8 cellular contexts compared by ENCODE assay signal in the genomic region with DNA sequence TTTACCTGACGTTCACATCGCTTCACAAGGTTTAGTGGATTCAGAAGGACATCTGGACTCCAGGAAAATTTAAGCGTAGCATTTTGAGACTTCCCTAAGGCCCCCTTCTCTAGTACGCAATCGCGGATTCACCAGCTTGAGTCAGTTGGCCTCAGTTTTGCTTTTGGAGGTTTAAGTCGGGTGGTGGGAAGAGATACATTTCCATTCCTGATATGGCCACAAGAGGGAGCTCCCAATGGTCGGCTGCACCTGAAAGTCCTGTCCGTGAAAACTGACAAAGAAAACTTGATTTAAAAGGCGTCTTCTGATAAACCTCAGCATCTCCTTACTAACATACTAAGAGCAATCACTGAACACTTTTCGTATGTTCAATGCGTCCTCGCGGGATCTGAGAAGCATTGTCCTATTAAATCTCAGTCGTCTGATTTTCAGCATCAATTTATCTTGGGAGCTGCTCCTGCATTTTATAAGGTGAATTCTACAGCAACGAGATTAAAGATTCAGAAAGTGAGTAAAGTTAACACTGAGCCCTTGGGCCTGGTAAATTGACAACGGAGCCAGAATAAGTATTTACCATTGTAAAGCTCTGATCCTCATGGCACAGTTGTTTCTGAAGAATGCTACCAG. TPM values are rescaled to one million over a fixed set of nuclear protein-coding genes. Genes with fewer than 3 reads are reported as not detected.
DNase-seq lines count a peak whose midpoint lies in the region; ATAC-seq, FAIRE-seq and TF ChIP-seq lines count a peak whose summit lies in the region.

No MANE protein-coding gene starts in this region.

- H3K9me3 Mint-ChIP-seq in mesothelial cell of epicardium, result no peaks in the 10 kb centered on the region

- no peaks in the 10 kb centered on the region; a peak in 1 of 7 replicates for H3K27me3 ChIP-seq in H1 (replicated peaks in 1 of 4; ENCODE audit: control insufficient read depth in 3 of 4, extremely low read depth in 1 of 4, insufficient read depth in 3 of 4, low read length in 3 of 4)

- no peak overlapping the region for H2BK15ac ChIP-seq in H1 (ENCODE audit: low read length)

- H3K4ac ChIP-seq in H1 (replicated peaks; ENCODE audit: insufficient read length, low read depth, low read length), result no peak overlapping the region

- peak; percentile 61 to 92 (median 77) for TF ChIP-seq CTCF in H1 (IDR thresholded peaks at IDR 0.05; ENCODE audit: control extremely low read depth in 1 of 3, insufficient read depth in 1 of 3, low read depth in 1 of 3, low read length in 3 of 3)
- peak; percentile 97 for TF ChIP-seq CTCF in mesothelial cell of epicardium (IDR thresholded peaks at IDR 0.05; ENCODE audit: unreplicated experiment)

- no peak overlapping the region for H3K27ac ChIP-seq in H1 (ENCODE audit: low read depth, low read length)

- H2AK5ac ChIP-seq in H1 (ENCODE audit: low read depth, low read length), result no peak overlapping the region

- no peak overlapping the region for H2BK5ac ChIP-seq in H1 (ENCODE audit: low read depth, low read length)

- no peak for TF ChIP-seq POLR2A in H1 (IDR thresholded peaks at IDR 0.05; ENCODE audit: control extremely low read depth in 1 of 2, low read depth in 2 of 2, low read length in 2 of 2)

- peaks cover 0 to 5% (median 0%) of the 10 kb centered on the region in 4 experiments; a peak in 3 of 7 replicates for H3K4me1 ChIP-seq in H1 (replicated peaks in 1 of 4; ENCODE audit: control insufficient read depth in 3 of 4, insufficient read depth in 4 of 4, low read length in 3 of 4)

- peak; percentile 96 for FAIRE-seq in H1 (lab: Jason Lieb, UNC)

- TF ChIP-seq RAD21 in H1 (IDR thresholded peaks at IDR 0.05 in 1 of 2, conservative IDR thresholded peaks at IDR 0.05 in 1 of 2; ENCODE audit: low read depth in 2 of 2, low read length in 2 of 2), result peak; percentile 71 to 78

- DNase-seq in GM03348 (ENCODE audit: low spot score), result peak; percentile 83
- DNase-seq in NCI-H345 treated with DMSO at 0.1 percent for 48 hours (lab: John Stamatoyannopoulos, UW; ENCODE audit: unreplicated experiment), result peak; percentile 2
- DNase-seq in activated CD4-positive, alpha-beta T cell treated with anti-CD3 and anti-CD28 coated beads, Interleukin-2, amount 50 U/mL, for 4 hours, result peak; percentile 22 to 32
- DNase-seq in H1 (ENCODE audit: low read depth in 1 of 2, low spot score in 2 of 2), result peak; percentile 41 to 67
- DNase-seq in mesothelial cell of epicardium (ENCODE audit: low spot score in 2 of 2, unreplicated experiment in 2 of 2), result peak in 1 of 2 experiments; percentile 59
- peak; percentile 9 for DNase-seq in stimulated activated CD8-positive, alpha-beta memory T cell treated with anti-CD3 and anti-CD28 coated beads, Interleukin-4, amount 100 ng/mL, for 24 hours (ENCODE audit: low read depth)

- no peak overlapping the region for H4K8ac ChIP-seq in H1 (ENCODE audit: extremely low read depth, insufficient read depth, low read length)

- ATAC-seq in HG02852 (IDR thresholded peaks at IDR 0.05; ENCODE audit: unreplicated experiment), result peak; percentile 62
- no peak for ATAC-seq in GM21381 (IDR thresholded peaks at IDR 0.05; ENCODE audit: unreplicated experiment)

- peaks cover 5% of the 10 kb centered on the region for H3K4me1 Mint-ChIP-seq in mesothelial cell of epicardium

- H3K79me2 ChIP-seq in H1 (ENCODE audit: control insufficient read depth in 1 of 2, insufficient read depth in 2 of 2, low read length in 2 of 2), result no peaks in the 10 kb centered on the region

- peaks cover 31% of the 10 kb centered on the region for H3K27me3 Mint-ChIP-seq in mesothelial cell of epicardium (ENCODE audit: low read depth)

- H3K4me2 ChIP-seq in H1 (ENCODE audit: insufficient read depth in 1 of 2, low read depth in 2 of 2, low read length in 2 of 2), result peak overlapping the region in 1 of 2 experiments; percentile 36; a peak in 2 of 4 replicates

- no peak overlapping the region for H2BK120ac ChIP-seq in H1 (replicated peaks; ENCODE audit: low read depth, low read length)

- H2AFZ ChIP-seq in H1 (ENCODE audit: low read length), result peak overlapping the region; percentile 28; the same call in 1 of the 2 replicates

- no peak overlapping the region for H3K23ac ChIP-seq in H1 (ENCODE audit: insufficient read length)

- no peak for TF ChIP-seq EP300 in H1 (IDR thresholded peaks at IDR 0.05; ENCODE audit: borderline replicate concordance in 1 of 2, low read depth in 2 of 2, low read length in 2 of 2)

- H3K4me3 ChIP-seq in H1 (ENCODE audit: extremely low read depth in 1 of 4, insufficient read depth in 2 of 4, low read depth in 3 of 4, low read length in 4 of 4), result no peak overlapping the region; a peak in 1 of 8 replicates

- H3K79me1 ChIP-seq in H1 (ENCODE audit: low read depth, low read length), result no peaks in the 10 kb centered on the region

- H4K91ac ChIP-seq in H1 (replicated peaks; ENCODE audit: insufficient read length, low read length), result no peak overlapping the region

- H3K9ac ChIP-seq in H1 (replicated peaks in 1 of 4; ENCODE audit: extremely low read depth in 1 of 4, low read depth in 3 of 4, low read length in 3 of 4), result no peak overlapping the region

- no peak overlapping the region for H2BK20ac ChIP-seq in H1 (ENCODE audit: low read length)

- H3K4me3 Mint-ChIP-seq in mesothelial cell of epicardium, result peak overlapping the region; percentile 16

- no peaks in the 10 kb centered on the region for H3K9me3 ChIP-seq in H1 (ENCODE audit: insufficient read depth in 2 of 2, low read depth in 1 of 2, low read length in 1 of 2)

- H3K23me2 ChIP-seq in H1 (ENCODE audit: low read depth, low read length), result no peaks in the 10 kb centered on the region; the same call in 1 of the 2 replicates

- no peak overlapping the region for H3K14ac ChIP-seq in H1 (ENCODE audit: insufficient read length)

- no peaks in the 10 kb centered on the region for H4K20me1 ChIP-seq in H1 (replicated peaks in 1 of 2; ENCODE audit: control insufficient read depth in 1 of 2, insufficient read depth in 2 of 2, low read length in 2 of 2)

- no peaks in the 10 kb centered on the region for H3K36me3 Mint-ChIP-seq in mesothelial cell of epicardium

- no peak overlapping the region for H3K27ac Mint-ChIP-seq in mesothelial cell of epicardium

- no peak overlapping the region for H3K56ac ChIP-seq in H1 (replicated peaks; ENCODE audit: insufficient read length, low read depth, low read length)

- no peak overlapping the region for H4K5ac ChIP-seq in H1 (ENCODE audit: insufficient read length, low read depth, low read length)

- CTCF ChIA-PET in H1 (lab: Charles Lee; ENCODE audit: partially characterized antibody), result interaction anchor here (0.6 to 3.2 kb wide), 78 partner anchors 9 to 512 kb away, joined by 3 to 18 read pairs (median 4); a partner anchor contains a TSS

- H3K36me3 ChIP-seq in H1 (ENCODE audit: control insufficient read depth in 2 of 4, insufficient read depth in 4 of 4, low read length in 3 of 4), result no peaks in the 10 kb centered on the region

- no peak overlapping the region for H3K18ac ChIP-seq in H1 (ENCODE audit: extremely low read depth, low read length)

- POLR2A ChIA-PET in H1 (lab: Charles Lee; ENCODE audit: partially characterized antibody), result interaction anchor here (0.8 to 1.3 kb wide), 4 partner anchors 57 to 509 kb away, joined by 3 read pairs; a partner anchor contains a TSS

- H2BK12ac ChIP-seq in H1 (ENCODE audit: low read depth, low read length), result no peak overlapping the region

- WGBS in H1 (ENCODE audit: extremely low coverage in 1 of 2, insufficient coverage in 1 of 2, insufficient read length in 1 of 2, insufficient replicate concordance in 2 of 2, low coverage in 1 of 2, low lambda C conversion rate in 2 of 2, missing lambda C conversion rate in 1 of 2), 2 experiments, result 35% methylated on average over 17 of the region's 17 CpGs; no CpG with 5 or more reads in 1 of the 2 experiments

TF ChIP-seq in H1, 55 proteins besides CTCF, POLR2A, EP300 and RAD21:
- TF ChIP-seq NRF1 (IDR thresholded peaks at IDR 0.05; ENCODE audit: low read depth, low read length), result no peak
- TF ChIP-seq, protein P1, sequence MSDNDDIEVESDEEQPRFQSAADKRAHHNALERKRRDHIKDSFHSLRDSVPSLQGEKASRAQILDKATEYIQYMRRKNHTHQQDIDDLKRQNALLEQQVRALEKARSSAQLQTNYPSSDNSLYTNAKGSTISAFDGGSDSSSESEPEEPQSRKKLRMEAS (IDR thresholded peaks at IDR 0.05), result no peak
- TF ChIP-seq POLR2AphosphoS5 (IDR thresholded peaks at IDR 0.05; ENCODE audit: low read depth, low read length), result no peak
- TF ChIP-seq CHD2 (IDR thresholded peaks at IDR 0.05; ENCODE audit: low read length), result no peak
- TF ChIP-seq RBBP5 (IDR thresholded peaks at IDR 0.05; ENCODE audit: borderline replicate concordance, low read depth, low read length), result no peak
- no peak for TF ChIP-seq NANOG (IDR thresholded peaks at IDR 0.05; ENCODE audit: insufficient read depth, low read depth, low read length, poor library complexity, severe bottlenecking)
- 0 out of 2 replicates have a peak, but pooled peaks have one; percentile 29 for TF ChIP-seq YY1 (IDR thresholded peaks at IDR 0.05; ENCODE audit: low read depth, low read length)
- no peak for TF ChIP-seq EZH2 (IDR thresholded peaks at IDR 0.05; ENCODE audit: low read depth, low read length, severe bottlenecking)

RNA-seq across cellular contexts. Expression of a gene that starts 50.6 kb away (rescaled TPM):
- 4.0 and 4.8 TPM in 2 replicates for total RNA-seq in H1 (2021; fragmentation: NEBNext Ultra II Directional; extraction: Animal tissue kit (Norgen Biotek cat#: 25700))
- 1.4 and 2.3 TPM in 2 replicates for polyA plus RNA-seq in H1 (2011; rRNA removed)
- polyA plus RNA-seq in H1 (2011; cell fraction: cytosol; rRNA removed), result 2.5 TPM
- 1.4 TPM for polyA plus RNA-seq in H1 (2011; cell fraction: nucleus; rRNA removed)
- 1.7 to 3.3 TPM (median 2.3 TPM) in 4 replicates for polyA plus RNA-seq in H1 (2012, experiment 1 of 2)
- polyA plus RNA-seq in H1 (2012, experiment 2 of 2), result 0.50 TPM
- 2.0 TPM for polyA plus RNA-seq in H1 (2013, experiment 1 of 2)
- 2.2 TPM for polyA plus RNA-seq in H1 (2013, experiment 2 of 2)
- 2.7 and 4.1 TPM in 2 replicates for polyA minus RNA-seq in H1 (2011; rRNA and poly(A)+ RNA removed)
- 1.2 TPM for polyA minus RNA-seq in H1 (2011; cell fraction: cytosol; rRNA and poly(A)+ RNA removed)
- 3.0 TPM for polyA minus RNA-seq in H1 (2011; cell fraction: nucleus; rRNA and poly(A)+ RNA removed)
- 4.0 to 4.5 TPM (median 4.1 TPM) in 3 replicates for total RNA-seq in mesothelial cell of epicardium
